1 cellular context compared by ENCODE assay signal in genomic region chr4:38317238-38317637, GRCh38.
TF ChIP-seq lines count a peak whose summit lies in the region.

No MANE protein-coding gene starts in this region.

TF ChIP-seq in K562, 482 proteins besides CTCF, POLR2A, EP300 and RAD21 (continued from another document):
- no peak for TF ChIP-seq TFAP4 (CRISPR knock-in tag; IDR thresholded peaks at IDR 0.05; ENCODE audit: borderline replicate concordance)
- no peak for TF ChIP-seq PCBP1 (IDR thresholded peaks at IDR 0.05; ENCODE audit: low read depth, low read length, poor library complexity, severe bottlenecking)
- TF ChIP-seq HIVEP1 (CRISPR knock-in tag; IDR thresholded peaks at IDR 0.05) = 0 out of 2 replicates have a peak, but pooled peaks have one; percentile 50
- no peak for TF ChIP-seq ZBTB2 (IDR thresholded peaks at IDR 0.05)
- no peak for TF ChIP-seq ZNF134 (CRISPR knock-in tag; conservative IDR thresholded peaks at IDR 0.05)
- TF ChIP-seq MCM5 (IDR thresholded peaks at IDR 0.05; ENCODE audit: low read depth) = no peak
- TF ChIP-seq ZBTB5 (IDR thresholded peaks at IDR 0.05) = no peak
- TF ChIP-seq POLR2AphosphoS5 (IDR thresholded peaks at IDR 0.05; ENCODE audit: control insufficient read depth, insufficient read depth, low read depth, low read length) = no peak
- no peak for TF ChIP-seq TOE1 (IDR thresholded peaks at IDR 0.05; ENCODE audit: borderline replicate concordance)
- TF ChIP-seq TOE1 (CRISPR knock-in tag; IDR thresholded peaks at IDR 0.05; ENCODE audit: borderline replicate concordance, low read depth) = no peak
- TF ChIP-seq KDM1A (IDR thresholded peaks at IDR 0.05) = no peak
- peak; percentile 71; the same call in 1 of the 2 replicates for TF ChIP-seq ZNF197 (CRISPR knock-in tag; IDR thresholded peaks at IDR 0.05; ENCODE audit: low read depth)
- no peak for TF ChIP-seq ARID3B (CRISPR knock-in tag; IDR thresholded peaks at IDR 0.05; ENCODE audit: borderline replicate concordance)
- TF ChIP-seq E4F1 (CRISPR knock-in tag; IDR thresholded peaks at IDR 0.05; ENCODE audit: borderline replicate concordance) = no peak
- TF ChIP-seq ZBTB7A (IDR thresholded peaks at IDR 0.05; ENCODE audit: borderline replicate concordance, control insufficient read depth, low read depth, low read length) = no peak
- no peak for TF ChIP-seq NFYB (IDR thresholded peaks at IDR 0.05; ENCODE audit: extremely low read depth, insufficient read length)
